Comparison of ENCODE assay signal across 8 cellular contexts in genomic region chr20:49385471-49385870, GRCh38.
DNase-seq lines count a peak whose midpoint lies in the region; ATAC-seq, FAIRE-seq and TF ChIP-seq lines count a peak whose summit lies in the region.

No MANE protein-coding gene starts in this region.

- peaks cover 19% of the 10 kb centered on the region for H3K27me3 Mint-ChIP-seq in progenitor cell of endocrine pancreas

- peak; percentile 44 for ATAC-seq in esophagus mucosa

- 57 to 77% (median 59%) methylated on average over 1 of the region's 1 CpG for WGBS in small intestine, 3 donors

- no peak overlapping the region for H3K4me3 ChIP-seq in small intestine (ENCODE audit: low read depth in 1 of 2, low read length in 2 of 2)

- no peaks in the 10 kb centered on the region for H3K36me3 ChIP-seq in small intestine (ENCODE audit: control insufficient read depth in 2 of 2, insufficient read depth in 2 of 2, low read length in 2 of 2)

- H3K27ac Mint-ChIP-seq in progenitor cell of endocrine pancreas = no peak overlapping the region

- H3K4me1 Mint-ChIP-seq in progenitor cell of endocrine pancreas (ENCODE audit: low read depth) = no peaks in the 10 kb centered on the region

- DNase-seq in A172 (ENCODE audit: low spot score) (peak; percentile 61), GM19238 (ENCODE audit: insufficient read length, low spot score) (peak; percentile 10), NCI-H774 (lab: John Stamatoyannopoulos, UW) (peak; percentile 21), small intestine (peak; percentile 26), progenitor cell of endocrine pancreas (ENCODE audit: low spot score, unreplicated experiment) (no peak), SHP77 treated with DMSO at 0.1 percent for 48 hours (lab: John Stamatoyannopoulos, UW) (no peak), occipital lobe (lab: John Stamatoyannopoulos, UW) (no peak)

- TF ChIP-seq CTCF in progenitor cell of endocrine pancreas (IDR thresholded peaks at IDR 0.05; ENCODE audit: unreplicated experiment) = no peak

- no peak overlapping the region for H3K27ac ChIP-seq in small intestine (ENCODE audit: low read depth in 1 of 2, low read length in 1 of 2)

- H3K4me3 Mint-ChIP-seq in progenitor cell of endocrine pancreas (ENCODE audit: low read depth) = no peak overlapping the region

- no peak for FAIRE-seq in small intestine (lab: Jason Lieb, UNC)

- no peaks in the 10 kb centered on the region for H3K27me3 ChIP-seq in small intestine (ENCODE audit: control insufficient read depth in 2 of 2, insufficient read depth in 2 of 2, low read length in 2 of 2)

- H3K9me3 Mint-ChIP-seq in progenitor cell of endocrine pancreas (ENCODE audit: low read depth) = no peaks in the 10 kb centered on the region

- H3K4me1 ChIP-seq in small intestine (ENCODE audit: control insufficient read depth in 2 of 2, insufficient read depth in 1 of 2, low read depth in 1 of 2, low read length in 1 of 2) = no peaks in the 10 kb centered on the region

- no peaks in the 10 kb centered on the region for H3K36me3 Mint-ChIP-seq in progenitor cell of endocrine pancreas (ENCODE audit: insufficient read depth)

- no peaks in the 10 kb centered on the region for H3K9me3 ChIP-seq in small intestine (ENCODE audit: control insufficient read depth, low read depth)

Comparison
In these comparisons a context has a peak if more than half of its experiments do, and no peak if none do; other contexts are left out.
1. DNase-seq: peak in A172 (single experiment), GM19238 (single experiment), NCI-H774 (single experiment) and small intestine (single experiment); none in progenitor cell of endocrine pancreas (single experiment), SHP77 treated with DMSO at 0.1 percent for 48 hours (single experiment) and occipital lobe (single experiment).